In genomic region chr1:67430358-67431155, GRCh38 we compare ENCODE assay signal across 8 cellular contexts. TPM values are rescaled to one million over a fixed set of nuclear protein-coding genes. Genes with fewer than 3 reads are reported as not detected.
DNase-seq lines count a peak whose midpoint lies in the region; ATAC-seq and TF ChIP-seq lines count a peak whose summit lies in the region.

Gene SERBP1, minus strand, starts transcription at chr1:67430402. Its CDS starts 102 bp downstream, at chr1:67430300.

- peak; percentile 84 to 86 for TF ChIP-seq POLR2A in uterus (IDR thresholded peaks at IDR 0.05)

- H3K9me3 ChIP-seq in right atrium auricular region (no peaks in the 10 kb centered on the region), uterus (no peaks in the 10 kb centered on the region)

- peak; percentile 86 for ATAC-seq in GM18499 (IDR thresholded peaks at IDR 0.05; ENCODE audit: insufficient read depth, unreplicated experiment)
- peak; percentile 82 for ATAC-seq in HG02943 (IDR thresholded peaks at IDR 0.05; ENCODE audit: low read depth, unreplicated experiment)

- H3K36me3 ChIP-seq in right atrium auricular region = peaks cover 8% of the 10 kb centered on the region
- no peaks in the 10 kb centered on the region for H3K36me3 ChIP-seq in uterus

- peak within 1 kb of the TSS; percentile 86 to 95 for H3K4me3 ChIP-seq in right atrium auricular region
- peak within 1 kb of the TSS; percentile 73 to 82 for H3K4me3 ChIP-seq in uterus

- intact Hi-C loops in T-helper 2 cell treated with Interferon-gamma antibody and Interleukin-4, amounts not matched to agents 100 ng/mL and 5 ng/mL, for 36 hours (cut with micrococcal nuclease) = loop anchor here (1.0 to 10.0 kb wide), 10 partner anchors 70 to 666 kb away; partner anchors contain the start of genes DNAI4, IL12RB2, MIER1 and SLC35D1
- intact Hi-C loops in uterus (cut with DNase I; ENCODE audit: low total_unique reads) = no loop called here

- H3K27ac ChIP-seq in right atrium auricular region (peak within 1 kb of the TSS; percentile 85 to 97), uterus (peak within 1 kb of the TSS; percentile 91)

- peak; percentile 86 for DNase-seq in NCI-H187 treated with DMSO at 0.1 percent for 48 hours (lab: John Stamatoyannopoulos, UW)
- DNase-seq in anterior cingulate cortex (lab: John Stamatoyannopoulos, UW) = peak; percentile 75 to 97 (median 94)
- DNase-seq in right atrium auricular region (ENCODE audit: low spot score) = peak; percentile 95
- peak; percentile 92 for DNase-seq in pulmonary artery endothelial cell (ENCODE audit: low read depth, low spot score)
- peak; percentile 95 to 97 for DNase-seq in uterus

- H3K27me3 ChIP-seq in right atrium auricular region = no peaks in the 10 kb centered on the region
- H3K27me3 ChIP-seq in uterus = no peaks in the 10 kb centered on the region

- TF ChIP-seq CTCF in right atrium auricular region (IDR thresholded peaks at IDR 0.05) (no peak), uterus (IDR thresholded peaks at IDR 0.05) (peak in 1 of 4 experiments; percentile 8)

- H3K4me1 ChIP-seq in right atrium auricular region = peaks cover 0 to 31% of the 10 kb centered on the region in 2 donors
- no peaks in the 10 kb centered on the region for H3K4me1 ChIP-seq in uterus

RNA-seq across cellular contexts. Expression of gene SERBP1, which starts in this region (rescaled TPM):
- total RNA-seq in T-helper 2 cell treated with Interferon-gamma antibody and Interleukin-4, amounts not matched to agents 100 ng/mL and 5 ng/mL, for 36 hours = 285 and 291 TPM in 2 replicates
- total RNA-seq in right atrium auricular region (100 to 1,000 TPM; 130 to 144 TPM), pulmonary artery endothelial cell (349 and 471 TPM in 2 replicates), uterus (100 to 1,000 TPM; 115 to 307 (median 143) TPM)

Comparison
In these comparisons a context has a peak if more than half of its experiments do, and no peak if none do; other contexts are left out.
1. Peak in every context shown above with its lines: DNase-seq, ATAC-seq, H3K4me3 ChIP-seq and H3K27ac ChIP-seq.